9 cellular contexts compared by ENCODE assay signal in genomic region chr2:164737612-164738081, GRCh38.
DNase-seq lines count a peak whose midpoint lies in the region; ATAC-seq and TF ChIP-seq lines count a peak whose summit lies in the region.
"Had no signal": no experiment of that assay in that cellular context is flagged by ENCODE, and none has a peak within 500 bp of the region (broad histone marks: within the 10 kb centered on the region; RNA-seq: fewer than 3 reads in every experiment).

No MANE protein-coding gene starts in this region.

- H3K18ac ChIP-seq in H9 (ENCODE audit: insufficient read length, low read depth, low read length), result no peak overlapping the region

- no peak for TF ChIP-seq EP300 in esophagus muscularis mucosa (IDR thresholded peaks at IDR 0.05)

- no peak overlapping the region for H2BK20ac ChIP-seq in H9 (ENCODE audit: low read depth, low read length, poor library complexity, severe bottlenecking)

- H3T11ph ChIP-seq in H9 (ENCODE audit: low read length), result no peak overlapping the region

- no peaks in the 10 kb centered on the region for H3K9me3 ChIP-seq in H9 (ENCODE audit: control insufficient read depth, low read depth, low read length)
- no peaks in the 10 kb centered on the region for H3K9me3 ChIP-seq in esophagus muscularis mucosa
- H3K9me3 ChIP-seq in mucosa of descending colon, result no peaks in the 10 kb centered on the region

- H3K14ac ChIP-seq in H9 (ENCODE audit: insufficient read depth, low read length), result no peak overlapping the region

- CTCF ChIA-PET in activated CD4-positive, alpha-beta T cell treated with anti-CD3 and anti-CD28 coated beads, Interleukin-2, amount 10 ng/mL, durations not matched to agents 7 days and 5 days (lab: Charles Lee), result no interaction called here

- peaks cover 27% of the 10 kb centered on the region for H3K27me3 Mint-ChIP-seq in activated CD4-positive, alpha-beta T cell treated with anti-CD3 and anti-CD28 coated beads, Interleukin-2, amount 10 ng/mL, durations not matched to agents 7 days and 5 days
- no peaks in the 10 kb centered on the region for H3K27me3 Mint-ChIP-seq in H9 (ENCODE audit: low read depth)

- no peak overlapping the region for H2BK120ac ChIP-seq in H9 (ENCODE audit: low read depth, low read length, poor library complexity, severe bottlenecking)

- no peaks in the 10 kb centered on the region for H3K4me1 Mint-ChIP-seq in activated CD4-positive, alpha-beta T cell treated with anti-CD3 and anti-CD28 coated beads, Interleukin-2, amount 10 ng/mL, durations not matched to agents 7 days and 5 days
- peaks cover 9 to 15% of the 10 kb centered on the region in 2 experiments for H3K4me1 Mint-ChIP-seq in H9

- TF ChIP-seq POLR2A in esophagus muscularis mucosa (IDR thresholded peaks at IDR 0.05; ENCODE audit: low read depth), result no peak

- no peak overlapping the region for H2AFZ ChIP-seq in H9 (ENCODE audit: low read length)

- no peak overlapping the region for H3K9ac ChIP-seq in H9 (ENCODE audit: extremely low read depth, insufficient read length, low read length)

- no peak overlapping the region for H4K5ac ChIP-seq in H9 (ENCODE audit: insufficient read length, low read depth, low read length)

- ATAC-seq in SK-N-SH treated with all-trans-retinoic acid at 6 μM for 48 hours (peak; percentile 85), mucosa of descending colon (peak; percentile 92)

- no peaks in the 10 kb centered on the region for H4K20me1 ChIP-seq in H9 (ENCODE audit: control insufficient read depth, insufficient read depth, insufficient read length)

- no peak overlapping the region for H4K91ac ChIP-seq in H9 (ENCODE audit: insufficient read length, low read depth, low read length)

- no peaks in the 10 kb centered on the region for H3K36me3 Mint-ChIP-seq in activated CD4-positive, alpha-beta T cell treated with anti-CD3 and anti-CD28 coated beads, Interleukin-2, amount 10 ng/mL, durations not matched to agents 7 days and 5 days (ENCODE audit: low read depth)
- no peaks in the 10 kb centered on the region for H3K36me3 Mint-ChIP-seq in H9 (ENCODE audit: insufficient read depth in 1 of 3, low read depth in 3 of 3)

- no peak overlapping the region for H3K4ac ChIP-seq in H9 (ENCODE audit: low read depth, low read length)

- H3K4me2 ChIP-seq in H9 (ENCODE audit: insufficient read depth, insufficient read length, low read length), result no peak overlapping the region

- H3K27me3 ChIP-seq in H9 (ENCODE audit: insufficient read depth, low read length), result no peaks in the 10 kb centered on the region
- H3K27me3 ChIP-seq in esophagus muscularis mucosa, result no peaks in the 10 kb centered on the region

- no peak overlapping the region for H3K4me3 Mint-ChIP-seq in activated CD4-positive, alpha-beta T cell treated with anti-CD3 and anti-CD28 coated beads, Interleukin-2, amount 10 ng/mL, durations not matched to agents 7 days and 5 days
- H3K4me3 Mint-ChIP-seq in H9, result no peak overlapping the region

- H2AK5ac ChIP-seq in H9 (ENCODE audit: insufficient read length, low read length), result no peak overlapping the region

- H3K27ac ChIP-seq in H9 (ENCODE audit: insufficient read length, low read depth, low read length), result no peak overlapping the region
- no peak overlapping the region for H3K27ac ChIP-seq in esophagus muscularis mucosa (replicated peaks in 1 of 4)
- H3K27ac ChIP-seq: epithelial cell of prostate had no signal

- H3K4me3 ChIP-seq in esophagus muscularis mucosa (peak overlapping the region in 1 of 4 donors; percentile 21), mucosa of descending colon (no peak overlapping the region)

- no peak overlapping the region for H3K27ac Mint-ChIP-seq in activated CD4-positive, alpha-beta T cell treated with anti-CD3 and anti-CD28 coated beads, Interleukin-2, amount 10 ng/mL, durations not matched to agents 7 days and 5 days
- no peak overlapping the region for H3K27ac Mint-ChIP-seq in H9

- H2BK15ac ChIP-seq in H9 (ENCODE audit: low read depth, low read length), result no peak overlapping the region

- no peaks in the 10 kb centered on the region for H3K79me1 ChIP-seq in H9 (ENCODE audit: insufficient read depth, low read depth, low read length, poor library complexity, severe bottlenecking)

- H3K23ac ChIP-seq in H9 (ENCODE audit: insufficient read length, low read depth, low read length), result no peak overlapping the region

- no peak overlapping the region for H3K56ac ChIP-seq in H9 (ENCODE audit: insufficient read length, low read depth, low read length)

- H3K4me1 ChIP-seq in H9 (ENCODE audit: insufficient read depth, low read length) (no peaks in the 10 kb centered on the region), esophagus muscularis mucosa (peaks cover 23 to 54% (median 48%) of the 10 kb centered on the region in 4 donors), mucosa of descending colon (ENCODE audit: low read depth) (peaks cover 5% of the 10 kb centered on the region)

- no peaks in the 10 kb centered on the region for H3K79me2 ChIP-seq in H9 (ENCODE audit: insufficient read depth, low read length)

- intact Hi-C loops in esophagus muscularis mucosa (cut with DNase I) (loop anchor here (1.0 to 2.0 kb wide), 2 partner anchors 103 to 180 kb away; partner anchors contain the start of gene COBLL1), mucosa of descending colon (cut with DNase I, micrococcal nuclease) (loop anchor here (5.0 to 10.0 kb wide), 2 partner anchors 177 to 180 kb away; no protein-coding TSS in a partner anchor)

- no peak overlapping the region for H2BK5ac ChIP-seq in H9 (ENCODE audit: insufficient read length, low read length)

- WGBS in H9 (ENCODE audit: extremely low coverage, insufficient read length, low lambda C conversion rate), result no CpG with 5 or more reads among the region's 9 CpGs
- 1% methylated on average over 9 of the region's 9 CpGs for WGBS in esophagus muscularis mucosa

- no peaks in the 10 kb centered on the region for H3K23me2 ChIP-seq in H9 (ENCODE audit: insufficient read length, low read depth, low read length, poor library complexity, severe bottlenecking)

- TF ChIP-seq CTCF in H9 (conservative IDR thresholded peaks at IDR 0.05), result peak; percentile 84
- TF ChIP-seq CTCF in esophagus muscularis mucosa (IDR thresholded peaks at IDR 0.05), result peak; percentile 69 to 82 (median 81)
- peak; percentile 42 for TF ChIP-seq CTCF in mucosa of descending colon (IDR thresholded peaks at IDR 0.05)

- peak; percentile 40 for DNase-seq in activated CD4-positive, alpha-beta T cell treated with anti-CD3 and anti-CD28 coated beads, Interleukin-2, amount 10 ng/mL, durations not matched to agents 7 days and 5 days
- DNase-seq in activated CD4-positive, alpha-beta T cell treated with anti-CD3 and anti-CD28 coated beads, Interleukin-2, amount 50 U/mL, for 1 hour, result no peak
- DNase-seq in H9 (peak; percentile 77), NAMALWA (ENCODE audit: low spot score) (peak; percentile 69), esophagus muscularis mucosa (ENCODE audit: extremely low spot score) (no peak), mucosa of descending colon (peak; percentile 56 to 74 (median 65)), GM19238 (ENCODE audit: insufficient read length, low spot score) (no peak)

- H3K9me3 Mint-ChIP-seq in activated CD4-positive, alpha-beta T cell treated with anti-CD3 and anti-CD28 coated beads, Interleukin-2, amount 10 ng/mL, durations not matched to agents 7 days and 5 days, result no peaks in the 10 kb centered on the region
- no peaks in the 10 kb centered on the region for H3K9me3 Mint-ChIP-seq in H9

- no peak overlapping the region for H2BK12ac ChIP-seq in H9 (ENCODE audit: insufficient read length, low read depth, low read length)

- POLR2A ChIA-PET in activated CD4-positive, alpha-beta T cell treated with anti-CD3 and anti-CD28 coated beads, Interleukin-2, amount 10 ng/mL, durations not matched to agents 7 days and 5 days (lab: Charles Lee), result no interaction called here

- no peaks in the 10 kb centered on the region for H3K36me3 ChIP-seq in esophagus muscularis mucosa
- no peaks in the 10 kb centered on the region for H3K36me3 ChIP-seq in mucosa of descending colon (ENCODE audit: low read depth)

- H4K8ac ChIP-seq in H9 (replicated peaks; ENCODE audit: insufficient read length, low read depth, low read length), result no peak overlapping the region

TF ChIP-seq in SK-N-SH treated with all-trans-retinoic acid at 6 μM for 48 hours, 23 proteins besides CTCF, POLR2A, EP300 and RAD21 (continues in another document):
- TF ChIP-seq PATZ1 (CRISPR knock-in tag; IDR thresholded peaks at IDR 0.05; ENCODE audit: borderline replicate concordance) (no peak), GLIS3 (CRISPR knock-in tag; IDR thresholded peaks at IDR 0.05) (no peak), BACH2 (CRISPR knock-in tag; IDR thresholded peaks at IDR 0.05; ENCODE audit: borderline replicate concordance) (no peak)

Comparison
In these comparisons a context has a peak if more than half of its experiments do, and no peak if none do; other contexts are left out.
1. DNase-seq: peak in activated CD4-positive, alpha-beta T cell treated with anti-CD3 and anti-CD28 coated beads, Interleukin-2, amount 10 ng/mL, durations not matched to agents 7 days and 5 days (single experiment), H9 (single experiment), NAMALWA (single experiment) and mucosa of descending colon (3 of 3); none in activated CD4-positive, alpha-beta T cell treated with anti-CD3 and anti-CD28 coated beads, Interleukin-2, amount 50 U/mL, for 1 hour (single experiment), esophagus muscularis mucosa (single experiment) and GM19238 (single experiment).
2. Peak in every context shown above with its lines, with median percentiles within 50 percentile points of each other: CTCF ChIP-seq.